1 cellular context compared by ENCODE assay signal in the genomic region with DNA sequence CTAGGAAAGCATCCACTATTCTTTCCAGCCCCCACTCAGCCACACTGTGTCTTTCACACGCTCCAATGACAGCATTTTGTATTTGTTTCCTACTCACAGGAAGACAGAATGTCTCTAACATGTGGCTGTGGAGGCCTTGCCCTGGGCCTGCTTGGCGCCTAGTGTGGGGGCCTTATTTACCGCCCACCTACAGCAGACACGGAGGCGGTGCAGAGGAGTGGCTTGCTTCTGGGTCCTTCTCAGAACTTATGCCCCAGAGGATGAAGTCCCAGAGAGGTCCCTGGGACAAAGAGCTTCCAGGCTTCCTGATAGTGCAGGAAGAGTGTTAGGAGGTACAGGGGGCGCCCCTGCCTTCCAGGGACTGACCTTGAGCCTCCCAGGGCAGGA.
TF ChIP-seq lines count a peak whose summit lies in the region.

No MANE protein-coding gene starts in this region.

TF ChIP-seq in K562, 482 proteins besides CTCF, POLR2A, EP300 and RAD21:
- TF ChIP-seq CC2D1A (IDR thresholded peaks at IDR 0.05) (no peak), EGR1 (conservative IDR thresholded peaks at IDR 0.05) (peak; percentile 34), SRSF7 (optimal IDR thresholded peaks at IDR 0.05; ENCODE audit: low read depth, low read length) (no peak)
- TF ChIP-seq, protein P1, sequence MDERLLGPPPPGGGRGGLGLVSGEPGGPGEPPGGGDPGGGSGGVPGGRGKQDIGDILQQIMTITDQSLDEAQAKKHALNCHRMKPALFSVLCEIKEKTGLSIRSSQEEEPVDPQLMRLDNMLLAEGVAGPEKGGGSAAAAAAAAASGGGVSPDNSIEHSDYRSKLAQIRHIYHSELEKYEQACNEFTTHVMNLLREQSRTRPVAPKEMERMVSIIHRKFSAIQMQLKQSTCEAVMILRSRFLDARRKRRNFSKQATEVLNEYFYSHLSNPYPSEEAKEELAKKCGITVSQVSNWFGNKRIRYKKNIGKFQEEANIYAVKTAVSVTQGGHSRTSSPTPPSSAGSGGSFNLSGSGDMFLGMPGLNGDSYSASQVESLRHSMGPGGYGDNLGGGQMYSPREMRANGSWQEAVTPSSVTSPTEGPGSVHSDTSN (CRISPR knock-in tag; IDR thresholded peaks at IDR 0.05; ENCODE audit: low read depth) = no peak
- TF ChIP-seq, protein P1 (tag; conservative IDR thresholded peaks at IDR 0.05; ENCODE audit: low read depth) = no peak
